ENCODE assay signal across 26 cellular contexts in genomic region chr6:112946051-112946450, GRCh38.
A peak's percentile ranks its signal among the peaks of the same experiment; 100 is the strongest.
DNase-seq lines count a peak whose midpoint lies in the region; ATAC-seq and TF ChIP-seq lines count a peak whose summit lies in the region.
"Had no signal": no experiment of that assay in that cellular context is flagged by ENCODE, and none has a peak within 500 bp of the region (broad histone marks: within the 10 kb centered on the region; RNA-seq: fewer than 3 reads in every experiment).

No MANE protein-coding gene starts in this region.

- H3K4me3 ChIP-seq in left ventricle myocardium inferior = no peak overlapping the region
- H3K4me3 ChIP-seq in fibroblast of villous mesenchyme (ENCODE audit: low read depth, low read length) = no peak overlapping the region
- H3K4me3 ChIP-seq: GM12878, prostate gland, smooth muscle cell, upper lobe of right lung had no signal

- H3K27ac ChIP-seq in left ventricle myocardium inferior (replicated peaks) = no peak overlapping the region
- H3K27ac ChIP-seq: prostate gland, upper lobe of right lung had no signal

- no peaks in the 10 kb centered on the region for H3K9me3 ChIP-seq in left ventricle myocardium inferior (replicated peaks)
- H3K9me3 ChIP-seq: Caco-2, prostate gland, upper lobe of right lung had no signal

- peak; percentile 86 for ATAC-seq in left ventricle myocardium superior
- ATAC-seq in HG03354 (IDR thresholded peaks at IDR 0.05; ENCODE audit: poor library complexity, severe bottlenecking, unreplicated experiment) = no peak
- no peak for ATAC-seq in GM19023 (IDR thresholded peaks at IDR 0.05; ENCODE audit: unreplicated experiment)
- no peak for ATAC-seq in HG02884 (IDR thresholded peaks at IDR 0.05; ENCODE audit: unreplicated experiment)
- ATAC-seq: activated naive CD4-positive, alpha-beta T cell treated with anti-CD3 and anti-CD28 coated beads, Interleukin-2, amount 50 U/mL, for 72 hours; GM12878; upper lobe of right lung; WTC11 had no signal

- no peaks in the 10 kb centered on the region for H3K27me3 ChIP-seq in left ventricle myocardium inferior (ENCODE audit: low read depth)
- H3K27me3 ChIP-seq: upper lobe of right lung had no signal

- intact Hi-C loops in left ventricle myocardium superior (cut with micrococcal nuclease) = no loop called here
- intact Hi-C loops in left ventricle myocardium inferior (cut with micrococcal nuclease) = no loop called here

- no peak for TF ChIP-seq CTCF in left ventricle myocardium inferior (IDR thresholded peaks at IDR 0.05; ENCODE audit: borderline replicate concordance)
- no peak for TF ChIP-seq CTCF in fibroblast of villous mesenchyme (IDR thresholded peaks at IDR 0.05; ENCODE audit: insufficient read depth, low read depth, low read length)

- no peaks in the 10 kb centered on the region for H3K4me1 ChIP-seq in left ventricle myocardium inferior
- H3K4me1 ChIP-seq: Caco-2, prostate gland, upper lobe of right lung had no signal

- DNase-seq in left ventricle myocardium superior (no peak), left ventricle myocardium inferior (no peak), amniotic epithelial cell (ENCODE audit: low read depth) (peak; percentile 97), fibroblast of villous mesenchyme (ENCODE audit: low read depth) (peak; percentile 66), AG20443 (ENCODE audit: low spot score) (no peak)
- DNase-seq: activated CD4-positive, alpha-beta T cell treated with anti-CD3 and anti-CD28 coated beads, Interleukin-2, amount 50 U/mL, for 1 hour; aorta; Caco-2; DMS79 treated with DMSO at 0.1 percent for 48 hours; effector CD4-positive, alpha-beta T cell; erythroblast; H7; NCI-H1092; NCI-H187 treated with DMSO at 0.1 percent for 48 hours; NCI-H526 treated with DMSO at 0.1 percent for 48 hours; RPMI8226; stimulated activated CD4-positive, alpha-beta T cell treated with anti-CD3 and anti-CD28 coated beads, Interleukin-2, amount 100 ng/mL, for 24 hours; upper lobe of right lung had no signal

- H3K36me3 ChIP-seq in left ventricle myocardium inferior = no peaks in the 10 kb centered on the region
- H3K36me3 ChIP-seq: prostate gland, upper lobe of right lung had no signal

Comparison
In these comparisons a context has a peak if more than half of its experiments do, and no peak if none do; other contexts are left out.
1. DNase-seq: peak in amniotic epithelial cell (single experiment) and fibroblast of villous mesenchyme (single experiment); none in left ventricle myocardium superior (single experiment), left ventricle myocardium inferior (single experiment) and AG20443 (single experiment).